Comparison of ENCODE assay signal across 8 cellular contexts in the genomic region with DNA sequence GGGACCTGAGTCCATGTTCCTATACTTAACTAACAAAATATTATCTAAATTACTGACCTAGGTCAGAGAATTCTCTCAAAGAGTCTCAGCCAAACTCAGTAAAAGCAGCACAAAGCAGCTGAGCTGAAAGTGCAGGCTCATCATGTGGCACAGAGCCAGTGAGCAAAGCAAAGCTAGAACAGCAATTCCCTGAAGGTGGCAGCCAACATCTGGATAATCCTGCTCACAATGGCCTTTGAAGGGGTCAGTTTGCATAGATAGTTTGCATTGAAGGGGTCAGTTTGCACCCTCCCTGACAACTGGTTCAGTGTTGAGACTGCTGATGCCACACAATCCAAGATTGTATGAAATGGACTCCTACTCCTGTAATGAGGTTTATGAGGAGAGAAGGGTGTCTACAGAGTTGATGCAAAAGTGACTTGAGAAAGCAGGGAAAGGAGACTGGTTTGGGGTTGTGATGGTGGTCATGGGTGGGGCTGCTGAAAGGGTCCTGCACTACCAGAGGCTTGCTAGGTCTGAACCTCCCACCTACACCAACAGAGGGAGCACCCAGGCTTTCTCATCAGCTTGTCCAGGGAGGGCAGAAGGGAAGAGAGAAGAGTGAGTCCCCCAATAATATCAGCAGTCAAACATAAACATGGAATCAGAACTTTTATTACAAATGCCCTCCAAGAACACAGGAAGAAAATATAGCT. TPM values are rescaled to one million over a fixed set of nuclear protein-coding genes. Genes with fewer than 3 reads are reported as not detected.
DNase-seq lines count a peak whose midpoint lies in the region; ATAC-seq and TF ChIP-seq lines count a peak whose summit lies in the region.

No MANE protein-coding gene starts in this region.

- intact Hi-C loops in activated T-helper 2 cell treated with anti-CD3 and anti-CD28 coated beads, Interferon-gamma antibody, Interleukin-2, Interleukin-4, amounts not matched to agents 10 μg/mL and 5 μg/mL and 100 μg/mL, durations not matched to agents 14 hours and 24 hours and 36 hours (cut with micrococcal nuclease) = no loop called here

- no peak overlapping the region for H3K27ac Mint-ChIP-seq in activated T-helper 2 cell treated with anti-CD3 and anti-CD28 coated beads, Interferon-gamma antibody, Interleukin-2, Interleukin-4, amounts not matched to agents 10 μg/mL and 5 μg/mL and 100 μg/mL, durations not matched to agents 14 hours and 24 hours and 36 hours

- POLR2A ChIA-PET in BJ (lab: Charles Lee) = no interaction called here

- H3K36me3 Mint-ChIP-seq in activated T-helper 2 cell treated with anti-CD3 and anti-CD28 coated beads, Interferon-gamma antibody, Interleukin-2, Interleukin-4, amounts not matched to agents 10 μg/mL and 5 μg/mL and 100 μg/mL, durations not matched to agents 14 hours and 24 hours and 36 hours (ENCODE audit: low read depth) = no peaks in the 10 kb centered on the region

- no peak for DNase-seq in BJ (ENCODE audit: low read depth)
- no peak for DNase-seq in epithelial cell of proximal tubule (ENCODE audit: low read depth)
- no peak for DNase-seq in NCI-H187 (lab: John Stamatoyannopoulos, UW)
- DNase-seq in cerebellum (ENCODE audit: low spot score) = no peak
- DNase-seq in COLO668 (lab: John Stamatoyannopoulos, UW; ENCODE audit: unreplicated experiment) = no peak
- DNase-seq in activated T-helper 2 cell treated with anti-CD3 and anti-CD28 coated beads, Interferon-gamma antibody, Interleukin-2, Interleukin-4, amounts not matched to agents 10 μg/mL and 5 μg/mL and 100 μg/mL, durations not matched to agents 14 hours and 24 hours and 36 hours (ENCODE audit: low spot score) = no peak

- no peak overlapping the region for H3K4me3 ChIP-seq in BJ (ENCODE audit: low read depth, low read length)
- H3K4me3 ChIP-seq in epithelial cell of proximal tubule (ENCODE audit: low read depth, low read length) = no peak overlapping the region

- no peak overlapping the region for H3K4me3 Mint-ChIP-seq in activated T-helper 2 cell treated with anti-CD3 and anti-CD28 coated beads, Interferon-gamma antibody, Interleukin-2, Interleukin-4, amounts not matched to agents 10 μg/mL and 5 μg/mL and 100 μg/mL, durations not matched to agents 14 hours and 24 hours and 36 hours (ENCODE audit: low read depth)

- TF ChIP-seq CTCF in BJ (IDR thresholded peaks at IDR 0.05; ENCODE audit: insufficient read depth, low read depth, low read length) (0 out of 2 replicates have a peak, but pooled peaks have one; percentile 2), epithelial cell of proximal tubule (conservative IDR thresholded peaks at IDR 0.05; ENCODE audit: low read depth, low read length) (peak; percentile 27)

- ATAC-seq in GM19467 (IDR thresholded peaks at IDR 0.05; ENCODE audit: unreplicated experiment) (peak; percentile 43), HG03460 (IDR thresholded peaks at IDR 0.05; ENCODE audit: unreplicated experiment) (peak; percentile 46)

- CTCF ChIA-PET in BJ (lab: Yijun Ruan, JAX) = interaction anchor here (1.7 to 2.2 kb wide), 2 partner anchors 11 to 159 kb away, joined by 6 to 7 read pairs; no protein-coding TSS in a partner anchor

- H3K36me3 ChIP-seq in BJ (ENCODE audit: control insufficient read depth, insufficient read depth, low read length) = no peaks in the 10 kb centered on the region

- H3K27me3 Mint-ChIP-seq in activated T-helper 2 cell treated with anti-CD3 and anti-CD28 coated beads, Interferon-gamma antibody, Interleukin-2, Interleukin-4, amounts not matched to agents 10 μg/mL and 5 μg/mL and 100 μg/mL, durations not matched to agents 14 hours and 24 hours and 36 hours (ENCODE audit: low read depth) = peaks cover 3% of the 10 kb centered on the region

- H3K9me3 Mint-ChIP-seq in activated T-helper 2 cell treated with anti-CD3 and anti-CD28 coated beads, Interferon-gamma antibody, Interleukin-2, Interleukin-4, amounts not matched to agents 10 μg/mL and 5 μg/mL and 100 μg/mL, durations not matched to agents 14 hours and 24 hours and 36 hours = no peaks in the 10 kb centered on the region

- H3K4me1 Mint-ChIP-seq in activated T-helper 2 cell treated with anti-CD3 and anti-CD28 coated beads, Interferon-gamma antibody, Interleukin-2, Interleukin-4, amounts not matched to agents 10 μg/mL and 5 μg/mL and 100 μg/mL, durations not matched to agents 14 hours and 24 hours and 36 hours (ENCODE audit: low read depth) = no peaks in the 10 kb centered on the region

- H3K27me3 ChIP-seq in BJ (ENCODE audit: control insufficient read depth, insufficient read depth, low read length) = no peaks in the 10 kb centered on the region

RNA-seq across cellular contexts. Expression of a gene that starts 39.7 kb away (rescaled TPM):
- polyA plus RNA-seq in BJ (2011; rRNA removed) = 1.0 and 1.3 TPM in 2 replicates
- polyA minus RNA-seq in BJ (2011; rRNA and poly(A)+ RNA removed) = 0.82 and 1.8 TPM in 2 replicates
- total RNA-seq in epithelial cell of proximal tubule (0.94 TPM in 1 of 2 replicates, not detected in the other), cerebellum (2.2 TPM)
- 2.7 and 3.2 TPM in 2 replicates for total RNA-seq in activated T-helper 2 cell treated with anti-CD3 and anti-CD28 coated beads, Interferon-gamma antibody, Interleukin-2, Interleukin-4, amounts not matched to agents 10 μg/mL and 5 μg/mL and 100 μg/mL, durations not matched to agents 14 hours and 24 hours and 36 hours
